8 cellular contexts compared by ENCODE assay signal in genomic region chr1:111739984-111740765, GRCh38. TPM values are rescaled to one million over a fixed set of nuclear protein-coding genes. Genes with fewer than 3 reads are reported as not detected.
DNase-seq lines count a peak whose midpoint lies in the region; ATAC-seq and TF ChIP-seq lines count a peak whose summit lies in the region.

No MANE protein-coding gene starts in this region.

- peaks cover 15 to 21% (median 16%) of the 10 kb centered on the region in 7 donors for H3K4me1 Mint-ChIP-seq in naive thymus-derived CD4-positive, alpha-beta T cell

- H3K27ac Mint-ChIP-seq in naive thymus-derived CD4-positive, alpha-beta T cell = peak overlapping the region in 4 of 9 donors; percentile 30 to 56 (median 33)

- no peaks in the 10 kb centered on the region for H3K9me2 ChIP-seq in MM.1S (replicated peaks; ENCODE audit: insufficient read depth, low read length)

- no peaks in the 10 kb centered on the region for H3K27me3 ChIP-seq in MM.1S (replicated peaks; ENCODE audit: insufficient read depth, low read length)
- H3K27me3 ChIP-seq in naive thymus-derived CD4-positive, alpha-beta T cell (ENCODE audit: control insufficient read depth in 2 of 2, insufficient read depth in 2 of 2, low read length in 2 of 2) = peaks cover 6 to 17% of the 10 kb centered on the region in 2 donors

- intact Hi-C loops in naive thymus-derived CD4-positive, alpha-beta T cell (cut with micrococcal nuclease) = loop anchor here (1.0 to 10.0 kb wide), 8 partner anchors 7 to 1105 kb away; partner anchors contain the start of genes DDX20 (in 2 of the 2), ATP5PB (in 1 of the 2), DENND2D (in 1 of the 2) and WDR77 (in 1 of the 2)

- H3F3A ChIP-seq in MM.1S (ENCODE audit: insufficient read depth, low read length) = peaks cover 10% of the 10 kb centered on the region; the same call in 1 of the 2 replicates

- no peaks in the 10 kb centered on the region for H3K9me3 ChIP-seq in MM.1S (replicated peaks; ENCODE audit: insufficient read depth, low read length)
- no peaks in the 10 kb centered on the region for H3K9me3 ChIP-seq in naive thymus-derived CD4-positive, alpha-beta T cell (ENCODE audit: control insufficient read depth in 2 of 3, low read length in 3 of 3)

- peak overlapping the region; percentile 78 for H2AFZ ChIP-seq in MM.1S (ENCODE audit: low read length)

- H3K4me3 Mint-ChIP-seq in naive thymus-derived CD4-positive, alpha-beta T cell = peak overlapping the region; percentile 81 to 95 (median 87)

- H3K36me3 ChIP-seq in MM.1S (replicated peaks; ENCODE audit: insufficient read depth, low read length) = no peaks in the 10 kb centered on the region
- no peaks in the 10 kb centered on the region for H3K36me3 ChIP-seq in naive thymus-derived CD4-positive, alpha-beta T cell (ENCODE audit: control insufficient read depth in 2 of 3, insufficient read depth in 3 of 3, low read length in 3 of 3)

- no peaks in the 10 kb centered on the region for H3K36me3 Mint-ChIP-seq in naive thymus-derived CD4-positive, alpha-beta T cell

- H3K4me2 ChIP-seq in MM.1S (ENCODE audit: low read depth, low read length) = peak overlapping the region; percentile 91

- CTCF ChIA-PET in naive thymus-derived CD4-positive, alpha-beta T cell (lab: Charles Lee) = interaction anchor here (1.1 to 1.5 kb wide), 2 partner anchors 11 to 15 kb away, joined by 3 to 4 read pairs; no protein-coding TSS in a partner anchor

- peak overlapping the region; percentile 42; the same call in 1 of the 2 replicates for H3K9ac ChIP-seq in MM.1S (ENCODE audit: low read length)

- DNase-seq in EL = peak; percentile 81
- peak; percentile 9 for DNase-seq in MM.1S
- peak; percentile 46 to 53 for DNase-seq in activated T-cell treated with anti-CD3 and anti-CD28 coated beads, Interleukin-2, amount 50 U/mL, for 48 hours
- DNase-seq in foreskin fibroblast = peak; percentile 73 to 89
- peak in 6 of 9 donors; percentile 14 to 32 (median 20) for DNase-seq in naive thymus-derived CD4-positive, alpha-beta T cell

- H3K27ac ChIP-seq in MM.1S (ENCODE audit: low read length) = peak overlapping the region; percentile 75; the same call in 1 of the 2 replicates
- H3K27ac ChIP-seq in naive thymus-derived CD4-positive, alpha-beta T cell (ENCODE audit: low read depth, low read length) = no peak overlapping the region

- peaks cover 8% of the 10 kb centered on the region for H3K4me1 ChIP-seq in MM.1S (ENCODE audit: low read length)
- peaks cover 8 to 10% of the 10 kb centered on the region in 2 donors for H3K4me1 ChIP-seq in naive thymus-derived CD4-positive, alpha-beta T cell (ENCODE audit: control insufficient read depth in 2 of 2, insufficient read depth in 2 of 2, low read length in 2 of 2)

- peak; percentile 22 for ATAC-seq in naive thymus-derived CD4-positive, alpha-beta T cell
- no peak for ATAC-seq in HG02840 (IDR thresholded peaks at IDR 0.05; ENCODE audit: low FRiP score, unreplicated experiment)
- ATAC-seq in activated CD4-positive, CD25-positive, alpha-beta regulatory T cell treated with anti-CD3 and anti-CD28 coated beads, Interleukin-2, amount 50 U/mL, for 24 hours = no peak
- ATAC-seq in GM18858 (IDR thresholded peaks at IDR 0.05; ENCODE audit: unreplicated experiment) = no peak

- no peak for TF ChIP-seq CTCF in MM.1S (IDR thresholded peaks at IDR 0.05; ENCODE audit: low read length)
- no peak for TF ChIP-seq CTCF in foreskin fibroblast (IDR thresholded peaks at IDR 0.05; ENCODE audit: low read depth, low read length)

- peaks cover 20 to 50% (median 30%) of the 10 kb centered on the region in 5 donors for H3K27me3 Mint-ChIP-seq in naive thymus-derived CD4-positive, alpha-beta T cell

- H3K9me3 Mint-ChIP-seq in naive thymus-derived CD4-positive, alpha-beta T cell = no peaks in the 10 kb centered on the region

- POLR2A ChIA-PET in naive thymus-derived CD4-positive, alpha-beta T cell (lab: Charles Lee) = interaction anchor here (0.7 to 1.3 kb wide), 2 partner anchors 11 to 354 kb away, joined by 3 read pairs; no protein-coding TSS in a partner anchor

- H3K79me2 ChIP-seq in MM.1S (ENCODE audit: low read length) = peaks cover 3% of the 10 kb centered on the region; the same call in 1 of the 2 replicates

- H4K20me1 ChIP-seq in MM.1S (ENCODE audit: insufficient read depth, low read length) = no peaks in the 10 kb centered on the region

- peak overlapping the region; percentile 66 for H3K4me3 ChIP-seq in MM.1S (ENCODE audit: low read length)
- peak overlapping the region; percentile 72 to 73 for H3K4me3 ChIP-seq in foreskin fibroblast (ENCODE audit: low read depth in 1 of 2, low read length in 2 of 2)
- peak overlapping the region; percentile 75 for H3K4me3 ChIP-seq in naive thymus-derived CD4-positive, alpha-beta T cell (ENCODE audit: low read length)

RNA-seq across cellular contexts. Expression of gene INKA2, which starts 1.0 kb away (rescaled TPM):
- total RNA-seq in naive thymus-derived CD4-positive, alpha-beta T cell = 1 to 10 TPM in 2 of 5 experiments, under 1 TPM in 1, not detected in 2; 0.94 to 5.6 (median 2.3) TPM
- not detected for polyA plus RNA-seq in naive thymus-derived CD4-positive, alpha-beta T cell

RNA-seq across cellular contexts. Expression of gene DDX20, which starts 15.5 kb away (rescaled TPM):
- 10 to 100 TPM; 12.7 to 27.0 (median 18.7) TPM for total RNA-seq in naive thymus-derived CD4-positive, alpha-beta T cell
- 10 to 100 TPM; 11.6 to 20.7 TPM for polyA plus RNA-seq in naive thymus-derived CD4-positive, alpha-beta T cell

Comparison
In these comparisons a context has a peak if more than half of its experiments do, and no peak if none do; other contexts are left out.
1. DNase-seq: peak in every context shown above with its lines; median percentile 81 in EL; 81 in foreskin fibroblast; 50 in activated T-cell treated with anti-CD3 and anti-CD28 coated beads, Interleukin-2, amount 50 U/mL, for 48 hours; 20 in naive thymus-derived CD4-positive, alpha-beta T cell; 9 in MM.1S.